ENCODE assay signal across 28 cellular contexts in the genomic region with DNA sequence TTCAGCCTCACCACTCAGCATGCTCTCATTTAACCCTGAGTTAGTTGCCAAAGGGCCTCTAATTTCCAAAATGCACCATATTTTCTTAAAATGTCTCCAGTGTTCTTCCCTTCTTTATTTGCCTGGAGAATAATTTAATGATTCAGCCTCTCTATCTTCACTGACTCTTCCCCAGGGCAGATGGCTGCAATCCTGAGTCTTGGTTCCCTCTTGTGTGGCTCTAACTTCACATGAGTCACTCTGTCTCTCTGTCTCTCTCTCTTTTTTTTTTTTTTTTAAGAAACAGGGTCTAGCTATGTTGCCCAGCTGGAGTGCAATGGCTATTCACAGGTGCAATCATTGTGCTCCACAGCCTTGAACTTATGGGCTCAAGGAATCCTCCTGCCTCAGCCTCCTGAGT.
DNase-seq lines count a peak whose midpoint lies in the region; TF ChIP-seq lines count a peak whose summit lies in the region.
"Had no signal": no experiment of that assay in that cellular context is flagged by ENCODE, and none has a peak within 500 bp of the region (broad histone marks: within the 10 kb centered on the region; RNA-seq: fewer than 3 reads in every experiment).

No MANE protein-coding gene starts in this region.

- no peak overlapping the region for H4K12ac ChIP-seq in trophoblast cell (ENCODE audit: low read depth, low read length)

- no peak overlapping the region for H3K4me2 ChIP-seq in trophoblast cell (ENCODE audit: low read length)
- H3K4me2 ChIP-seq in SK-N-SH: no peak overlapping the region
- H3K4me2 ChIP-seq: BLaER1 treated with 17β-estradiol and CSF1 and Interleukin-3, amounts not matched to agents 10 nM and 100 nM had no signal

- H3K4me3 ChIP-seq in AG10803 (ENCODE audit: low read length) (no peak overlapping the region), trophoblast cell (ENCODE audit: low read depth, low read length) (no peak overlapping the region), SK-N-SH (ENCODE audit: low read depth in 2 of 2, low read length in 1 of 2) (no peak overlapping the region)
- H3K4me3 ChIP-seq: BLaER1 treated with 17β-estradiol and CSF1 and Interleukin-3, amounts not matched to agents 10 nM and 100 nM; Peyer's patch; prostate gland; testis had no signal

- H3K9me3 ChIP-seq in trophoblast cell (ENCODE audit: insufficient read depth, low read depth, low read length) (no peaks in the 10 kb centered on the region), SK-N-SH (no peaks in the 10 kb centered on the region)
- H3K9me3 ChIP-seq: BLaER1 treated with 17β-estradiol and CSF1 and Interleukin-3, amounts not matched to agents 10 nM and 100 nM; Peyer's patch; prostate gland; testis had no signal

- H3F3A ChIP-seq in SK-N-SH (replicated peaks; ENCODE audit: insufficient read depth): no peaks in the 10 kb centered on the region

- no peak overlapping the region for H3K18ac ChIP-seq in trophoblast cell (ENCODE audit: low read length)

- no peak overlapping the region for H2BK120ac ChIP-seq in trophoblast cell (ENCODE audit: insufficient read depth, low read length, poor library complexity)

- H3K36me3 ChIP-seq in trophoblast cell (ENCODE audit: control insufficient read depth in 1 of 2, insufficient read depth in 2 of 2, low read length in 2 of 2) (no peaks in the 10 kb centered on the region), SK-N-SH (replicated peaks in 1 of 2; ENCODE audit: control insufficient read depth in 1 of 2, insufficient read depth in 2 of 2, low read length in 1 of 2) (peaks cover 0 to 4% of the 10 kb centered on the region in 2 experiments)
- H3K36me3 ChIP-seq: BLaER1 treated with 17β-estradiol and CSF1 and Interleukin-3, amounts not matched to agents 10 nM and 100 nM; Peyer's patch; prostate gland had no signal

- H3K79me2 ChIP-seq in trophoblast cell (ENCODE audit: control insufficient read depth, insufficient read depth, low read length, poor library complexity): no peaks in the 10 kb centered on the region
- H3K79me2 ChIP-seq in SK-N-SH (ENCODE audit: insufficient read depth): no peaks in the 10 kb centered on the region

- H3K27ac ChIP-seq in VCaP: peak overlapping the region; percentile 43; the same call in 1 of the 2 replicates
- no peak overlapping the region for H3K27ac ChIP-seq in trophoblast cell (ENCODE audit: low read depth, low read length)
- no peak overlapping the region for H3K27ac ChIP-seq in SK-N-SH (ENCODE audit: low read depth in 2 of 2, low read length in 1 of 2)
- H3K27ac ChIP-seq: BLaER1 treated with 17β-estradiol and CSF1 and Interleukin-3, amounts not matched to agents 10 nM and 100 nM; HL-60; Peyer's patch; testis had no signal

- TF ChIP-seq CTCF in AG10803 (conservative IDR thresholded peaks at IDR 0.05; ENCODE audit: low read length) (no peak), VCaP (conservative IDR thresholded peaks at IDR 0.05) (no peak), SK-N-SH (IDR thresholded peaks at IDR 0.05) (no peak)

- no peak overlapping the region for H2BK12ac ChIP-seq in trophoblast cell (ENCODE audit: low read length)

- H3K9ac ChIP-seq in trophoblast cell (ENCODE audit: low read length): no peak overlapping the region
- no peak overlapping the region for H3K9ac ChIP-seq in SK-N-SH
- H3K9ac ChIP-seq: BLaER1 treated with 17β-estradiol and CSF1 and Interleukin-3, amounts not matched to agents 10 nM and 100 nM had no signal

- H3K14ac ChIP-seq in trophoblast cell (ENCODE audit: low read length): no peak overlapping the region

- no peak overlapping the region for H3K4ac ChIP-seq in trophoblast cell (ENCODE audit: low read depth, low read length)

- H3K23ac ChIP-seq in trophoblast cell (ENCODE audit: low read length): no peak overlapping the region

- H3K79me1 ChIP-seq in trophoblast cell (ENCODE audit: low read length): no peaks in the 10 kb centered on the region

- H2AK5ac ChIP-seq in trophoblast cell (ENCODE audit: low read length): no peak overlapping the region

- no peak for TF ChIP-seq RAD21 in SK-N-SH (IDR thresholded peaks at IDR 0.05; ENCODE audit: low read length)

- no peak overlapping the region for H2AFZ ChIP-seq in trophoblast cell (ENCODE audit: insufficient read depth, low read length, poor library complexity)
- H2AFZ ChIP-seq in SK-N-SH (ENCODE audit: low read depth): no peak overlapping the region

- CTCF ChIA-PET in SK-N-SH (lab: Yijun Ruan, JAX): no interaction called here

- POLR2A ChIA-PET in SK-N-SH (lab: Yijun Ruan, JAX): no interaction called here

- H2BK5ac ChIP-seq in trophoblast cell (ENCODE audit: low read depth, low read length, poor library complexity): no peak overlapping the region

- no peak overlapping the region for H4K8ac ChIP-seq in trophoblast cell (ENCODE audit: low read depth, low read length)

- H4K91ac ChIP-seq in trophoblast cell (ENCODE audit: low read depth, low read length): no peak overlapping the region

- no peaks in the 10 kb centered on the region for H3K9me2 ChIP-seq in SK-N-SH

- H3K27me3 ChIP-seq in trophoblast cell (ENCODE audit: insufficient read depth, low read length) (no peaks in the 10 kb centered on the region), SK-N-SH (ENCODE audit: insufficient read depth) (no peaks in the 10 kb centered on the region)
- H3K27me3 ChIP-seq: BLaER1 treated with 17β-estradiol and CSF1 and Interleukin-3, amounts not matched to agents 10 nM and 100 nM; Peyer's patch; testis had no signal

- peaks cover 0 to 2% of the 10 kb centered on the region in 2 experiments for H3K4me1 ChIP-seq in trophoblast cell (ENCODE audit: control insufficient read depth in 1 of 2, insufficient read depth in 2 of 2, low read length in 2 of 2)
- H3K4me1 ChIP-seq in SK-N-SH (ENCODE audit: control insufficient read depth in 1 of 2, insufficient read depth in 2 of 2, low read depth in 1 of 2, low read length in 1 of 2): no peaks in the 10 kb centered on the region; a peak in 1 of 4 replicates
- H3K4me1 ChIP-seq: BLaER1 treated with 17β-estradiol and CSF1 and Interleukin-3, amounts not matched to agents 10 nM and 100 nM; Peyer's patch; prostate gland; testis had no signal

- TF ChIP-seq EP300 in SK-N-SH (IDR thresholded peaks at IDR 0.05; ENCODE audit: borderline replicate concordance in 1 of 2, low read depth in 1 of 2, low read length in 1 of 2): no peak

- no peaks in the 10 kb centered on the region for H4K20me1 ChIP-seq in SK-N-SH (ENCODE audit: insufficient read depth)
- H4K20me1 ChIP-seq: BLaER1 treated with 17β-estradiol and CSF1 and Interleukin-3, amounts not matched to agents 10 nM and 100 nM had no signal

- DNase-seq in AG10803 (ENCODE audit: low read depth) (peak; percentile 39), HCEC 1CT (peak; percentile 30), trophoblast cell (peak; percentile 38 to 60), DMS 273 treated with DMSO at 0.1 percent for 48 hours (lab: John Stamatoyannopoulos, UW) (no peak), SK-N-SH (no peak)
- no peak for DNase-seq in activated CD4-positive, alpha-beta T cell treated with anti-CD3 and anti-CD28 coated beads, Interleukin-2, amount 50 U/mL, for 1 hour
- DNase-seq: ACHN; activated CD4-positive, alpha-beta memory T cell treated with anti-CD3 and anti-CD28 coated beads, Interleukin-2, amount 10 ng/mL, durations not matched to agents 7 days and 5 days; activated CD4-positive, CD25-positive, alpha-beta regulatory T cell; activated CD8-positive, alpha-beta memory T cell treated with anti-CD3 and anti-CD28 coated beads, Interleukin-2, amount 50 U/mL, for 48 hours; activated naive CD4-positive, alpha-beta T cell treated with anti-CD3 and anti-CD28 coated beads, Interleukin-2, amount 50 U/mL, for 16 hours; caudate nucleus; dermis blood vessel endothelial cell; DND-41; Kasumi-1; left ventricle myocardium superior; naive B cell; NCI-H1092 treated with DMSO at 0.1 percent for 48 hours; NCI-H1930; NCI-H526; Peyer's patch; stimulated activated CD4-positive, alpha-beta T cell treated with anti-CD3 and anti-CD28 coated beads, Interleukin-15, amount 100 ng/mL, for 24 hours; stimulated activated naive B cell treated with anti-CD40 and anti-IgM and Interleukin-4, amounts not matched to agents 10 μg/mL and 1 μg/mL and 100 μg/mL, for 72 hours; testis had no signal

TF ChIP-seq in SK-N-SH, 30 proteins besides CTCF, POLR2A, EP300 and RAD21:
- TF ChIP-seq EZH2phosphoT487 (IDR thresholded peaks at IDR 0.05; ENCODE audit: borderline replicate concordance, low read depth) (no peak), RCOR1 (IDR thresholded peaks at IDR 0.05; ENCODE audit: low read length) (no peak), GATA2 (CRISPR knock-in tag; IDR thresholded peaks at IDR 0.05) (no peak), SIN3A (IDR thresholded peaks at IDR 0.05; ENCODE audit: borderline replicate concordance, low read depth, low read length) (no peak), FOSL2 (IDR thresholded peaks at IDR 0.05; ENCODE audit: borderline replicate concordance, low read depth) (no peak), MAX (IDR thresholded peaks at IDR 0.05; ENCODE audit: low read depth) (no peak), USF1 (IDR thresholded peaks at IDR 0.05; ENCODE audit: borderline replicate concordance, low read depth) (no peak), POLR2AphosphoS5 (IDR thresholded peaks at IDR 0.05; ENCODE audit: low read depth, low read length) (no peak), PBX3 (IDR thresholded peaks at IDR 0.05) (no peak), JUND (IDR thresholded peaks at IDR 0.05) (no peak)

Comparison
In these comparisons a context has a peak if more than half of its experiments do, and no peak if none do; other contexts are left out.
1. DNase-seq: peak in AG10803 (single experiment), HCEC 1CT (single experiment) and trophoblast cell (2 of 2); none in DMS 273 treated with DMSO at 0.1 percent for 48 hours (single experiment), SK-N-SH (single experiment) and activated CD4-positive, alpha-beta T cell treated with anti-CD3 and anti-CD28 coated beads, Interleukin-2, amount 50 U/mL, for 1 hour (single experiment).